19 cellular contexts compared by ENCODE assay signal in genomic region chr3:132289311-132289710, GRCh38. TPM values are rescaled to one million over a fixed set of nuclear protein-coding genes. Genes with fewer than 3 reads are reported as not detected.
A peak's percentile ranks its signal among the peaks of the same experiment; 100 is the strongest.
DNase-seq lines count a peak whose midpoint lies in the region; ATAC-seq and TF ChIP-seq lines count a peak whose summit lies in the region.
"Had no signal": no experiment of that assay in that cellular context is flagged by ENCODE, and none has a peak within 500 bp of the region (broad histone marks: within the 10 kb centered on the region; RNA-seq: fewer than 3 reads in every experiment).

No MANE protein-coding gene starts in this region.

- H3K27ac ChIP-seq in transverse colon: no peak overlapping the region
- no peak overlapping the region for H3K27ac ChIP-seq in dorsolateral prefrontal cortex
- H3K27ac ChIP-seq: BLaER1, Peyer's patch had no signal

- H3K9me3 Mint-ChIP-seq in mesothelial cell of epicardium: peaks cover 25% of the 10 kb centered on the region

- peak overlapping the region; percentile 64 for H3K27ac Mint-ChIP-seq in mesothelial cell of epicardium
- H3K27ac Mint-ChIP-seq: CD8-positive, alpha-beta T cell had no signal

- WGBS in transverse colon (ENCODE audit: low coverage in 1 of 2), 2 donors: 90% methylated on average over 1 of the region's 1 CpG; no CpG with 5 or more reads in 1 of the 2 donors

- DNase-seq in EH (ENCODE audit: low read depth): peak; percentile 7
- peak; percentile 31 for DNase-seq in NCI-H226
- DNase-seq in fibroblast of pulmonary artery (ENCODE audit: low read depth): peak; percentile 22
- DNase-seq in mesothelial cell of epicardium (ENCODE audit: low spot score in 2 of 2, unreplicated experiment in 2 of 2): no peak
- DNase-seq in omental fat pad (ENCODE audit: low spot score): no peak
- no peak for DNase-seq in transverse colon
- no peak for DNase-seq in dorsolateral prefrontal cortex
- DNase-seq: Calu3; CD8-positive, alpha-beta T cell; NCI-H1105 treated with DMSO at 0.1 percent for 48 hours; NCI-H1694 treated with DMSO at 0.1 percent for 48 hours; NCI-H510A; NCI-H748 treated with DMSO at 0.1 percent for 48 hours; NK-92 treated with Interleukin-12 subunit alpha and Interleukin-12 subunit beta, amount 100 ng/mL, for 24 hours; Peyer's patch had no signal

- H3K4me3 ChIP-seq in fibroblast of pulmonary artery (replicated peaks; ENCODE audit: low read depth, low read length): no peak overlapping the region
- H3K4me3 ChIP-seq in transverse colon: no peak overlapping the region
- H3K4me3 ChIP-seq in dorsolateral prefrontal cortex: no peak overlapping the region
- H3K4me3 ChIP-seq: BLaER1, Peyer's patch had no signal

- in situ Hi-C loops in transverse colon (cut with MboI; ENCODE audit: low pct_ligation_motif_present in 1 of 4, low pct_unique_long_range_greater_than_20kb in 1 of 4, low sequenced_read_pairs in 3 of 4): no loop called here

- no peak for ATAC-seq in omental fat pad (ENCODE audit: low FRiP score)
- no peak for ATAC-seq in GM19395 (IDR thresholded peaks at IDR 0.05; ENCODE audit: unreplicated experiment)
- ATAC-seq: CD8-positive, alpha-beta T cell; HCT116; Right ventricle myocardium inferior had no signal

- no peaks in the 10 kb centered on the region for H3K27me3 Mint-ChIP-seq in mesothelial cell of epicardium (ENCODE audit: low read depth)

- H3K36me3 Mint-ChIP-seq in mesothelial cell of epicardium: peaks cover 8% of the 10 kb centered on the region
- H3K36me3 Mint-ChIP-seq: CD8-positive, alpha-beta T cell had no signal

- TF ChIP-seq EP300 in transverse colon (IDR thresholded peaks at IDR 0.05; ENCODE audit: low read depth): no peak

- no peak for TF ChIP-seq POLR2A in transverse colon (IDR thresholded peaks at IDR 0.05)

- no peaks in the 10 kb centered on the region for H3K36me3 ChIP-seq in transverse colon
- H3K36me3 ChIP-seq: BLaER1, Peyer's patch had no signal

- H3K27me3 ChIP-seq in transverse colon: no peaks in the 10 kb centered on the region
- no peaks in the 10 kb centered on the region for H3K27me3 ChIP-seq in dorsolateral prefrontal cortex
- H3K27me3 ChIP-seq: BLaER1, Peyer's patch had no signal

- intact Hi-C loops in transverse colon (cut with DNase I; ENCODE audit: low total_unique reads): no loop called here
- intact Hi-C loops in dorsolateral prefrontal cortex (cut with DNase I): no loop called here

- H3K4me1 Mint-ChIP-seq in mesothelial cell of epicardium: peaks cover 28% of the 10 kb centered on the region

- H3K9me3 ChIP-seq in transverse colon: no peaks in the 10 kb centered on the region
- H3K9me3 ChIP-seq: BLaER1 had no signal

- no peak overlapping the region for H3K4me3 Mint-ChIP-seq in mesothelial cell of epicardium
- H3K4me3 Mint-ChIP-seq: CD8-positive, alpha-beta T cell had no signal

- TF ChIP-seq CTCF in fibroblast of pulmonary artery (IDR thresholded peaks at IDR 0.05; ENCODE audit: low read length, missing control alignments): no peak
- no peak for TF ChIP-seq CTCF in mesothelial cell of epicardium (IDR thresholded peaks at IDR 0.05; ENCODE audit: unreplicated experiment)
- no peak for TF ChIP-seq CTCF in omental fat pad (IDR thresholded peaks at IDR 0.05)
- TF ChIP-seq CTCF in transverse colon (IDR thresholded peaks at IDR 0.05): no peak
- no peak for TF ChIP-seq CTCF in dorsolateral prefrontal cortex (IDR thresholded peaks at IDR 0.05 in 54 of 56, conservative IDR thresholded peaks at IDR 0.05 in 2 of 56; ENCODE audit: low read depth in 1 of 56, partially characterized antibody in 56 of 56)

- H3K4me1 ChIP-seq in transverse colon: peaks cover 0 to 3% (median 0%) of the 10 kb centered on the region in 4 donors

RNA-seq across cellular contexts. Expression of gene ACP3, which starts 27.9 kb away (rescaled TPM):
- total RNA-seq in mesothelial cell of epicardium (25.5 to 28.0 TPM (median 27.8 TPM) in 3 replicates), omental fat pad (1 to 10 TPM; 2.0 to 4.6 (median 4.2) TPM), transverse colon (10 to 100 TPM in 1 of 4 donors, 1 to 10 TPM in 3; 3.4 to 22.7 (median 7.6) TPM), dorsolateral prefrontal cortex (1 to 10 TPM in 77 of 120 experiments, under 1 TPM in 42, not detected in 1; 0.31 to 7.2 (median 1.2) TPM)
- total RNA-seq: CD8-positive, alpha-beta T cell had no signal

Comparison
In these comparisons a context has a peak if more than half of its experiments do, and no peak if none do; other contexts are left out.
1. DNase-seq: peak in EH (single experiment), NCI-H226 (single experiment) and fibroblast of pulmonary artery (single experiment); none in mesothelial cell of epicardium (0 of 2), omental fat pad (single experiment), transverse colon (single experiment) and dorsolateral prefrontal cortex (0 of 10).